ENCODE assay signal across 17 cellular contexts in the genomic region with DNA sequence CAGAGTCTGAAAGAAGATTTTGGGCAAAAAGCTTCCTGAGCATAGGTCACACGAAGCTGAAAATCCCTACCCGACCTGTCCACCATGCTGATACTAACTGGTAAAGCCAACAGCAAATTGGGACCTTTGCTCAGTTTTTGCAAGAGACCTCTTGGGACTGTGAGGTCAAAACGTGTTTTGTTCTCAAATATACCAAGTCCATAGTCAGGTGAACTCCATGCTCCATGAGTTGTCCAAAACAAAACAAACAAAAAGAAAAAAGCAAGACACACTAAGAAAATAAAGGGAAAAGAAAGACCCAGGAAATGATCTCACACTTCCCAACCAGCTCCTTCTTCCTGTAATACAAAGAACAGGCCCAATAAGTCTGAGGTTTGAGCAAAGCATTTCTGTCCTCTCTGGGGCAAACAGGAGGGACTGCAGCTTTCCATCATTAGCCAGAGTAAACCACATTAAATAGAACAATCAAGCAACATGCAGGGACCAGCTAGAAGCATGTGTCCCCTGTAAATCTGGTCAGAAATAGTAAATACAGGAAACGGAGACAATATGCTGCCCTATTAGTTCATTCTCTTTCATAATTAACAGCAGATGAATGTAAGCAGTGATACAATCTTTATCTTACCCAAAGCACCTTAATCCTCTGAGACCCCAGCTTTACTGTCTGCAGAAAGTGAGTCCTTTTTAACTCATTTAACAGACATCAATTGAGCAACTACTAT.
A peak's percentile ranks its signal among the peaks of the same experiment; 100 is the strongest.
DNase-seq lines count a peak whose midpoint lies in the region; ATAC-seq and TF ChIP-seq lines count a peak whose summit lies in the region.
"Had no signal": no experiment of that assay in that cellular context is flagged by ENCODE, and none has a peak within 500 bp of the region (broad histone marks: within the 10 kb centered on the region; RNA-seq: fewer than 3 reads in every experiment).

No MANE protein-coding gene starts in this region.

- H3K27ac Mint-ChIP-seq in dendritic cell treated with granulocyte-macrophage colony-stimulating factor and Interleukin-4, amounts not matched to agents 40 ng/mL and 50 ng/mL, for 4 days: peak overlapping the region; percentile 14
- H3K27ac Mint-ChIP-seq: B cell had no signal

- H3K27me3 ChIP-seq in DND-41 (ENCODE audit: insufficient read depth, low read length, poor library complexity): no peaks in the 10 kb centered on the region
- H3K27me3 ChIP-seq in mesenchymal stem cell (ENCODE audit: control insufficient read depth in 1 of 2, insufficient read depth in 1 of 2, low read length in 2 of 2): peaks cover 0 to under 1% of the 10 kb centered on the region in 2 experiments
- H3K27me3 ChIP-seq: brain microvascular endothelial cell, right atrium auricular region had no signal

- H3K4me1 Mint-ChIP-seq in dendritic cell treated with granulocyte-macrophage colony-stimulating factor and Interleukin-4, amounts not matched to agents 40 ng/mL and 50 ng/mL, for 4 days (ENCODE audit: low read depth): peaks cover 31% of the 10 kb centered on the region
- H3K4me1 Mint-ChIP-seq: B cell had no signal

- 80% methylated on average over 4 of the region's 4 CpGs for WGBS in mesenchymal stem cell

- DNase-seq in DND-41 (no peak), NCI-H524 treated with DMSO at 0.1 percent for 48 hours (lab: John Stamatoyannopoulos, UW) (peak; percentile 88), mesenchymal stem cell (peak; percentile 18), NCI-H146 (lab: John Stamatoyannopoulos, UW) (no peak), posterior cingulate gyrus (no peak)
- DNase-seq: activated gamma-delta T cell; brain microvascular endothelial cell; left cardiac atrium; naive B cell; SIG-M5; stimulated activated CD4-positive, alpha-beta T cell treated with anti-CD3 and anti-CD28 coated beads, Interleukin-2, amount 100 ng/mL, for 48 hours; trophoblast cell had no signal

- peak overlapping the region; percentile 53 for H2AK5ac ChIP-seq in mesenchymal stem cell (ENCODE audit: low read length, severe bottlenecking)

- no peaks in the 10 kb centered on the region for H3K9me3 Mint-ChIP-seq in dendritic cell treated with granulocyte-macrophage colony-stimulating factor and Interleukin-4, amounts not matched to agents 40 ng/mL and 50 ng/mL, for 4 days
- H3K9me3 Mint-ChIP-seq: naive B cell had no signal

- H2BK120ac ChIP-seq in mesenchymal stem cell (ENCODE audit: low read depth, low read length): no peak overlapping the region

- no peak overlapping the region for H4K91ac ChIP-seq in mesenchymal stem cell (ENCODE audit: low read length)

- H3K4me3 ChIP-seq in DND-41 (ENCODE audit: low read depth in 1 of 2, low read length in 2 of 2) (no peak overlapping the region), mesenchymal stem cell (ENCODE audit: insufficient read depth in 1 of 2, low read depth in 1 of 2, low read length in 2 of 2) (peak overlapping the region in 1 of 2 experiments; percentile 15)
- H3K4me3 ChIP-seq: right atrium auricular region had no signal

- no peaks in the 10 kb centered on the region for H3K27me3 Mint-ChIP-seq in dendritic cell treated with granulocyte-macrophage colony-stimulating factor and Interleukin-4, amounts not matched to agents 40 ng/mL and 50 ng/mL, for 4 days

- H3K36me3 Mint-ChIP-seq in dendritic cell treated with granulocyte-macrophage colony-stimulating factor and Interleukin-4, amounts not matched to agents 40 ng/mL and 50 ng/mL, for 4 days (ENCODE audit: low read depth): no peaks in the 10 kb centered on the region
- H3K36me3 Mint-ChIP-seq: naive B cell had no signal

- no peaks in the 10 kb centered on the region for H3K79me1 ChIP-seq in mesenchymal stem cell (replicated peaks; ENCODE audit: low read length, poor library complexity, severe bottlenecking)

- peak overlapping the region; percentile 54; the same call in 1 of the 2 replicates for H2AFZ ChIP-seq in DND-41 (ENCODE audit: low read depth, low read length)
- H2AFZ ChIP-seq in mesenchymal stem cell (ENCODE audit: low read depth, low read length): no peak overlapping the region

- no peak overlapping the region for H3K14ac ChIP-seq in mesenchymal stem cell (ENCODE audit: low read length in 2 of 2)

- no peak overlapping the region for H2BK5ac ChIP-seq in mesenchymal stem cell (ENCODE audit: low read depth, low read length, poor library complexity, severe bottlenecking)

- H3K27ac ChIP-seq in DND-41 (ENCODE audit: low read length) (no peak overlapping the region), mesenchymal stem cell (ENCODE audit: low read length, poor library complexity, severe bottlenecking) (peak overlapping the region; percentile 48)
- H3K27ac ChIP-seq: brain microvascular endothelial cell, right atrium auricular region had no signal

- H3K9ac ChIP-seq in DND-41 (ENCODE audit: low read depth, low read length) (no peak overlapping the region), mesenchymal stem cell (ENCODE audit: low read length) (no peak overlapping the region)

- no peak overlapping the region for H4K8ac ChIP-seq in mesenchymal stem cell (ENCODE audit: low read length)

- H3K4me2 ChIP-seq in DND-41 (ENCODE audit: insufficient read depth, low read length) (no peak overlapping the region), mesenchymal stem cell (ENCODE audit: low read length, poor library complexity, severe bottlenecking) (no peak overlapping the region)

- H3K18ac ChIP-seq in mesenchymal stem cell (ENCODE audit: low read depth in 1 of 2, low read length in 2 of 2): no peak overlapping the region

- no peak overlapping the region for H2BK12ac ChIP-seq in mesenchymal stem cell (ENCODE audit: low read length in 2 of 2)

- H3K23ac ChIP-seq in mesenchymal stem cell (ENCODE audit: low read length in 2 of 2): no peak overlapping the region

- H3K4me3 Mint-ChIP-seq in dendritic cell treated with granulocyte-macrophage colony-stimulating factor and Interleukin-4, amounts not matched to agents 40 ng/mL and 50 ng/mL, for 4 days: no peak overlapping the region
- H3K4me3 Mint-ChIP-seq: B cell, naive B cell had no signal

- no peaks in the 10 kb centered on the region for H3K9me3 ChIP-seq in DND-41 (ENCODE audit: insufficient read depth, low read length, severe bottlenecking)
- H3K9me3 ChIP-seq in mesenchymal stem cell (ENCODE audit: control insufficient read depth, low read length): no peaks in the 10 kb centered on the region
- H3K9me3 ChIP-seq: right atrium auricular region had no signal

- no peak overlapping the region for H2BK15ac ChIP-seq in mesenchymal stem cell (ENCODE audit: low read depth, poor library complexity, severe bottlenecking)

- ATAC-seq in DND-41 (ENCODE audit: insufficient read depth, low read depth): peak; percentile 45; the same call in 1 of the 3 replicates
- ATAC-seq in HG03520 (IDR thresholded peaks at IDR 0.05; ENCODE audit: unreplicated experiment): no peak
- no peak for ATAC-seq in GM21447 (IDR thresholded peaks at IDR 0.05; ENCODE audit: unreplicated experiment)

- TF ChIP-seq CTCF in DND-41 (IDR thresholded peaks at IDR 0.05; ENCODE audit: borderline replicate concordance, extremely low read depth, low read length, poor library complexity, severe bottlenecking): no peak

- H3K4me1 ChIP-seq in DND-41 (ENCODE audit: insufficient read depth, low read length) (peaks cover 15% of the 10 kb centered on the region), mesenchymal stem cell (ENCODE audit: control insufficient read depth, insufficient read depth, low read depth, low read length) (no peaks in the 10 kb centered on the region)

- no peaks in the 10 kb centered on the region for H3K79me2 ChIP-seq in DND-41 (ENCODE audit: insufficient read depth, low read length)

- no peaks in the 10 kb centered on the region for H3K36me3 ChIP-seq in DND-41 (ENCODE audit: insufficient read depth, low read length)
- H3K36me3 ChIP-seq in mesenchymal stem cell (ENCODE audit: control insufficient read depth in 1 of 2, insufficient read depth in 2 of 2, low read depth in 1 of 2, low read length in 2 of 2): peaks cover 0 to 4% of the 10 kb centered on the region in 2 experiments
- H3K36me3 ChIP-seq: brain microvascular endothelial cell, right atrium auricular region had no signal

- intact Hi-C loops in dendritic cell treated with granulocyte-macrophage colony-stimulating factor and Interleukin-4, amounts not matched to agents 40 ng/mL and 50 ng/mL, for 4 days (cut with micrococcal nuclease): no loop called here
- intact Hi-C loops in posterior cingulate gyrus (cut with DNase I): no loop called here

- H4K20me1 ChIP-seq in DND-41 (ENCODE audit: insufficient read depth, low read length): no peaks in the 10 kb centered on the region

- no peak overlapping the region for H3K4ac ChIP-seq in mesenchymal stem cell (ENCODE audit: low read depth in 1 of 2, low read length in 2 of 2)

Comparison
In these comparisons a context has a peak if more than half of its experiments do, and no peak if none do; other contexts are left out.
1. DNase-seq: peak in NCI-H524 treated with DMSO at 0.1 percent for 48 hours (single experiment) and mesenchymal stem cell (single experiment); none in DND-41 (single experiment), NCI-H146 (single experiment) and posterior cingulate gyrus (0 of 10).